Comparison of ENCODE assay signal across 9 cellular contexts in genomic region chr19:3060852-3061182, GRCh38. TPM values are rescaled to one million over a fixed set of nuclear protein-coding genes. Genes with fewer than 3 reads are reported as not detected.
DNase-seq lines count a peak whose midpoint lies in the region; ATAC-seq and TF ChIP-seq lines count a peak whose summit lies in the region.
"Had no signal": no experiment of that assay in that cellular context is flagged by ENCODE, and none has a peak within 500 bp of the region (broad histone marks: within the 10 kb centered on the region; RNA-seq: fewer than 3 reads in every experiment).

No MANE protein-coding gene starts in this region.

- H3K9me2 ChIP-seq in SU-DHL-6 (replicated peaks; ENCODE audit: insufficient read depth, low read length): no peaks in the 10 kb centered on the region
- no peaks in the 10 kb centered on the region for H3K9me2 ChIP-seq in MM.1S (replicated peaks; ENCODE audit: insufficient read depth, low read length)

- H3K36me3 ChIP-seq in ES-I3 (ENCODE audit: insufficient read depth, low read length): no peaks in the 10 kb centered on the region
- H3K36me3 ChIP-seq in SU-DHL-6 (ENCODE audit: low read length): no peaks in the 10 kb centered on the region
- peaks cover 22% of the 10 kb centered on the region for H3K36me3 ChIP-seq in fibroblast of lung (ENCODE audit: control insufficient read depth, insufficient read depth, low read length)
- peaks cover 0 to 4% of the 10 kb centered on the region in 2 donors for H3K36me3 ChIP-seq in prostate gland
- H3K36me3 ChIP-seq in MM.1S (replicated peaks; ENCODE audit: insufficient read depth, low read length): no peaks in the 10 kb centered on the region

- H3K4me1 ChIP-seq in ES-I3 (ENCODE audit: insufficient read depth, low read length) (peaks cover 18% of the 10 kb centered on the region; the same call in 1 of the 2 replicates), fibroblast of lung (ENCODE audit: control insufficient read depth, extremely low read depth, insufficient read depth, low read length) (peaks cover 8% of the 10 kb centered on the region), prostate gland (replicated peaks) (peaks cover 24% of the 10 kb centered on the region), MM.1S (ENCODE audit: low read length) (peaks cover 3% of the 10 kb centered on the region; the same call in 1 of the 2 replicates)

- H3F3A ChIP-seq in SU-DHL-6 (ENCODE audit: insufficient read depth) (peaks cover 19% of the 10 kb centered on the region), MM.1S (ENCODE audit: insufficient read depth, low read length) (0 out of 2 replicates have a peak, but pooled peaks cover 2% of the 10 kb centered on the region)

- H3K9me3 ChIP-seq in ES-I3 (ENCODE audit: control insufficient read depth, insufficient read depth, low read length) (no peaks in the 10 kb centered on the region), SU-DHL-6 (ENCODE audit: insufficient read depth, low read length) (no peaks in the 10 kb centered on the region), fibroblast of lung (ENCODE audit: control insufficient read depth, insufficient read depth, low read depth, low read length) (no peaks in the 10 kb centered on the region), prostate gland (no peaks in the 10 kb centered on the region), MM.1S (replicated peaks; ENCODE audit: insufficient read depth, low read length) (no peaks in the 10 kb centered on the region)

- H4K20me1 ChIP-seq in SU-DHL-6 (ENCODE audit: low read depth, low read length) (no peaks in the 10 kb centered on the region), fibroblast of lung (ENCODE audit: control insufficient read depth, extremely low read depth, insufficient read depth, low read length) (no peaks in the 10 kb centered on the region), MM.1S (ENCODE audit: insufficient read depth, low read length) (no peaks in the 10 kb centered on the region)

- no peak for ATAC-seq in GM21576 (IDR thresholded peaks at IDR 0.05; ENCODE audit: unreplicated experiment)

- H3K27ac ChIP-seq in SU-DHL-6 (ENCODE audit: low read depth, low read length) (peak overlapping the region; percentile 94), fibroblast of lung (ENCODE audit: insufficient read depth, low read length) (peak overlapping the region; percentile 53), prostate gland (peak overlapping the region; percentile 97 to 99), MM.1S (ENCODE audit: low read length) (no peak overlapping the region)

- 20% methylated on average over 5 of the region's 5 CpGs for WGBS in prostate gland

- H2AFZ ChIP-seq in SU-DHL-6 (ENCODE audit: low read depth, low read length, severe bottlenecking) (no peak overlapping the region), fibroblast of lung (ENCODE audit: low read length) (no peak overlapping the region), MM.1S (ENCODE audit: low read length) (no peak overlapping the region)

- H3K4me2 ChIP-seq in SU-DHL-6 (ENCODE audit: low read depth, low read length, poor library complexity, severe bottlenecking) (peak overlapping the region; percentile 66), fibroblast of lung (ENCODE audit: extremely low read depth, insufficient read depth, low read length) (peak overlapping the region; percentile 78), MM.1S (ENCODE audit: low read depth, low read length) (no peak overlapping the region)

- no peak for TF ChIP-seq POLR2A in prostate gland (IDR thresholded peaks at IDR 0.05)

- H3K9ac ChIP-seq in ES-I3 (ENCODE audit: low read depth, low read length) (peak overlapping the region; percentile 81), SU-DHL-6 (ENCODE audit: low read length) (peak overlapping the region; percentile 84), fibroblast of lung (ENCODE audit: insufficient read depth, low read length) (peak overlapping the region; percentile 71), MM.1S (ENCODE audit: low read length) (no peak overlapping the region)

- intact Hi-C loops in prostate gland (cut with DNase I): loop anchor here (5.0 kb wide), 1 partner anchor 84 kb away; the partner anchor contains the start of gene TLE6

- DNase-seq in fibroblast of lung (ENCODE audit: low read depth in 2 of 2): no peak
- DNase-seq in prostate gland (ENCODE audit: low spot score): no peak
- no peak for DNase-seq in MM.1S
- DNase-seq in SIG-M5 (lab: John Stamatoyannopoulos, UW): no peak
- DNase-seq in NCI-H748 (lab: John Stamatoyannopoulos, UW; ENCODE audit: unreplicated experiment): no peak
- DNase-seq: NK-92 treated with Interleukin-12 subunit alpha and Interleukin-12 subunit beta, amount 100 ng/mL, for 24 hours had no signal

- H3K4me3 ChIP-seq in SU-DHL-6 (ENCODE audit: insufficient read depth, low read length, poor library complexity, severe bottlenecking) (peak overlapping the region; percentile 77), fibroblast of lung (replicated peaks in 1 of 4; ENCODE audit: control extremely low read depth in 1 of 4, insufficient read depth in 1 of 4, low read depth in 3 of 4, low read length in 4 of 4) (peak overlapping the region; percentile 66 to 89 (median 82)), prostate gland (peak overlapping the region; percentile 90 to 95), MM.1S (ENCODE audit: low read length) (no peak overlapping the region)

- H3K79me2 ChIP-seq in SU-DHL-6 (ENCODE audit: insufficient read depth, low read length) (no peaks in the 10 kb centered on the region; the same call in 1 of the 2 replicates), fibroblast of lung (ENCODE audit: control insufficient read depth, insufficient read depth, low read length) (peaks cover 18% of the 10 kb centered on the region), MM.1S (ENCODE audit: low read length) (no peaks in the 10 kb centered on the region)

- H3K27me3 ChIP-seq in SU-DHL-6 (ENCODE audit: low read length) (no peaks in the 10 kb centered on the region), fibroblast of lung (ENCODE audit: control insufficient read depth, insufficient read depth, low read length) (no peaks in the 10 kb centered on the region), prostate gland (replicated peaks; ENCODE audit: insufficient read depth) (no peaks in the 10 kb centered on the region), MM.1S (replicated peaks; ENCODE audit: insufficient read depth, low read length) (peaks cover 22% of the 10 kb centered on the region)

- TF ChIP-seq CTCF in SU-DHL-6 (IDR thresholded peaks at IDR 0.05; ENCODE audit: insufficient read depth, low read length, poor library complexity, severe bottlenecking): no peak
- no peak for TF ChIP-seq CTCF in fibroblast of lung (conservative IDR thresholded peaks at IDR 0.05 in 1 of 2, IDR thresholded peaks at IDR 0.05 in 1 of 2; ENCODE audit: low read depth in 1 of 2, low read length in 2 of 2)
- TF ChIP-seq CTCF in prostate gland (IDR thresholded peaks at IDR 0.05): no peak
- no peak for TF ChIP-seq CTCF in MM.1S (IDR thresholded peaks at IDR 0.05; ENCODE audit: low read length)

RNA-seq across cellular contexts. Expression of gene TLE5, which starts 1.5 kb away (rescaled TPM):
- 111 and 173 TPM in 2 replicates for total RNA-seq in fibroblast of lung
- polyA plus RNA-seq in fibroblast of lung: 319 and 328 TPM in 2 replicates
- polyA plus RNA-seq in fibroblast of lung (2012): 381 and 398 TPM in 2 replicates
- polyA minus RNA-seq in fibroblast of lung (ENCODE audit: low replicate concordance): 594 and 771 TPM in 2 replicates
- total RNA-seq in prostate gland: 100 to 1,000 TPM; 546 to 767 TPM

RNA-seq across cellular contexts. Expression of gene TLE2, which starts 31.7 kb away (rescaled TPM):
- total RNA-seq in fibroblast of lung (3.8 and 4.9 TPM in 2 replicates), prostate gland (10 to 100 TPM; 61.9 to 82.1 TPM)
- 0.90 and 1.8 TPM in 2 replicates for polyA plus RNA-seq in fibroblast of lung
- polyA plus RNA-seq in fibroblast of lung (2012): 1.7 and 2.1 TPM in 2 replicates
- 1.4 and 2.2 TPM in 2 replicates for polyA minus RNA-seq in fibroblast of lung (ENCODE audit: low replicate concordance)

RNA-seq across cellular contexts. Expression of gene GNA11, which starts 33.3 kb away (rescaled TPM):
- total RNA-seq in fibroblast of lung: 40.8 and 46.2 TPM in 2 replicates
- 43.7 and 61.4 TPM in 2 replicates for polyA plus RNA-seq in fibroblast of lung
- polyA plus RNA-seq in fibroblast of lung (2012): 58.8 and 73.6 TPM in 2 replicates
- polyA minus RNA-seq in fibroblast of lung (ENCODE audit: low replicate concordance): 184 and 228 TPM in 2 replicates
- total RNA-seq in prostate gland: 100 to 1,000 TPM in 1 of 2 donors, 10 to 100 TPM in 1; 61.3 to 117 TPM

Comparison
In these comparisons a context has a peak if more than half of its experiments do, and no peak if none do; other contexts are left out.
1. RNA of gene TLE2, which starts 31.7 kb away (total RNA-seq): 61.9 to 82.1 TPM in prostate gland; 3.8 to 4.9 TPM in fibroblast of lung; every median in the first group is over 10 times any median in the second.